In genomic region chr11:82718307-82718706, GRCh38 we compare ENCODE assay signal across 8 cellular contexts. TPM values are rescaled to one million over a fixed set of nuclear protein-coding genes. Genes with fewer than 3 reads are reported as not detected.
DNase-seq lines count a peak whose midpoint lies in the region; ATAC-seq and TF ChIP-seq lines count a peak whose summit lies in the region.

No MANE protein-coding gene starts in this region.

- H3K36me3 ChIP-seq in A673 (ENCODE audit: insufficient read depth, low read length, poor library complexity, severe bottlenecking): no peaks in the 10 kb centered on the region
- H3K36me3 ChIP-seq in GM06990 (ENCODE audit: control insufficient read depth, insufficient read depth, low read length): no peaks in the 10 kb centered on the region
- no peaks in the 10 kb centered on the region for H3K36me3 ChIP-seq in thyroid gland

- no peak for TF ChIP-seq POLR2A in thyroid gland (IDR thresholded peaks at IDR 0.05)

- CTCF ChIA-PET in A673 (lab: Charles Lee): interaction anchor here (0.8 to 1.5 kb wide), 4 partner anchors 144 to 1108 kb away, joined by 3 to 5 read pairs (median 4); no protein-coding TSS in a partner anchor

- 27 to 29% methylated on average over 5 of the region's 5 CpGs for WGBS in thyroid gland, 2 donors

- H3K4me1 ChIP-seq in A673 (ENCODE audit: insufficient read depth, low read length, poor library complexity, severe bottlenecking): no peaks in the 10 kb centered on the region
- H3K4me1 ChIP-seq in thyroid gland: no peaks in the 10 kb centered on the region

- H3K27ac ChIP-seq in A673 (ENCODE audit: low read depth, low read length, poor library complexity, severe bottlenecking) (no peak overlapping the region), layer of hippocampus (ENCODE audit: low read depth, low read length) (peak overlapping the region; percentile 80), thyroid gland (no peak overlapping the region)

- intact Hi-C loops in A673 (cut with micrococcal nuclease; ENCODE audit: unreplicated experiment): loop anchor here (1.0 to 10.0 kb wide), 3 partner anchors 146 to 1102 kb away; no protein-coding TSS in a partner anchor
- intact Hi-C loops in thyroid gland (cut with DNase I): loop anchor here (5.0 to 10.0 kb wide), 2 partner anchors 144 to 1106 kb away; no protein-coding TSS in a partner anchor

- ATAC-seq in HG03175 (IDR thresholded peaks at IDR 0.05; ENCODE audit: unreplicated experiment): peak; percentile 65

- H3K4me3 ChIP-seq in A673 (ENCODE audit: low read depth, low read length, poor library complexity, severe bottlenecking) (no peak overlapping the region), GM06990 (replicated peaks; ENCODE audit: low read depth, low read length) (no peak overlapping the region), cardiac fibroblast (replicated peaks in 1 of 2; ENCODE audit: low read depth in 2 of 2, low read length in 2 of 2) (no peak overlapping the region), thyroid gland (replicated peaks in 1 of 3) (no peak overlapping the region)

- H3K9me3 ChIP-seq in A673 (ENCODE audit: low read depth, low read length, poor library complexity, severe bottlenecking) (no peaks in the 10 kb centered on the region), thyroid gland (no peaks in the 10 kb centered on the region)

- POLR2A ChIA-PET in A673 (lab: Charles Lee; ENCODE audit: low non-redundant PET): no interaction called here

- BruUV-seq in A673 (replicated peaks; lab: Mats Ljungman, UMichigan): no TSS peak

- peak; percentile 87 for TF ChIP-seq CTCF in A673 (conservative IDR thresholded peaks at IDR 0.05; ENCODE audit: low read depth, low read length)
- TF ChIP-seq CTCF in GM06990 (IDR thresholded peaks at IDR 0.05; ENCODE audit: insufficient read depth, low read length, poor library complexity, severe bottlenecking): peak; percentile 81
- TF ChIP-seq CTCF in cardiac fibroblast (IDR thresholded peaks at IDR 0.05; ENCODE audit: low read depth, low read length): peak; percentile 76
- TF ChIP-seq CTCF in thyroid gland (IDR thresholded peaks at IDR 0.05): peak; percentile 34 to 84 (median 72)

- H3K27me3 ChIP-seq in A673 (replicated peaks; ENCODE audit: insufficient read depth, low read depth, low read length, poor library complexity) (peaks cover 1% of the 10 kb centered on the region), GM06990 (replicated peaks; ENCODE audit: control insufficient read depth, insufficient read depth, low read length) (no peaks in the 10 kb centered on the region; the same call in 1 of the 2 replicates), layer of hippocampus (ENCODE audit: control insufficient read depth, insufficient read depth, low read length) (no peaks in the 10 kb centered on the region), thyroid gland (no peaks in the 10 kb centered on the region)

- DNase-seq in A673 (ENCODE audit: low spot score) (peak; percentile 69), GM06990 (ENCODE audit: extremely low read depth, insufficient read length) (no peak), NOMO-1 treated with DMSO at 0.1 percent for 48 hours (lab: John Stamatoyannopoulos, UW; ENCODE audit: unreplicated experiment) (peak; percentile 37), cardiac fibroblast (ENCODE audit: low read depth in 2 of 2) (peak; percentile 63 to 69), thyroid gland (peak; percentile 32 to 47)
- no peak for DNase-seq in activated CD8-positive, alpha-beta memory T cell treated with anti-CD3 and anti-CD28 coated beads, Interleukin-2, amount 50 U/mL, for 48 hours

RNA-seq across cellular contexts. Expression of gene FAM181B, which starts 15.4 kb away (rescaled TPM):
- total RNA-seq in A673 (2021) (0.15 TPM in 1 of 2 replicates, not detected in the other), thyroid gland (1 to 10 TPM in 3 of 4 donors, under 1 TPM in 1; 0.94 to 5.1 (median 1.5) TPM)

Comparison
In these comparisons a context has a peak if more than half of its experiments do, and no peak if none do; other contexts are left out.
1. DNase-seq: peak in A673 (single experiment), NOMO-1 treated with DMSO at 0.1 percent for 48 hours (single experiment), cardiac fibroblast (2 of 2) and thyroid gland (2 of 2); none in GM06990 (single experiment) and activated CD8-positive, alpha-beta memory T cell treated with anti-CD3 and anti-CD28 coated beads, Interleukin-2, amount 50 U/mL, for 48 hours (single experiment).
2. Peak in every context shown above with its lines, with median percentiles within 50 percentile points of each other: CTCF ChIP-seq.